ENCODE assay signal across 8 cellular contexts in genomic region chr5:34656001-34656699, GRCh38. TPM values are rescaled to one million over a fixed set of nuclear protein-coding genes. Genes with fewer than 3 reads are reported as not detected.
DNase-seq lines count a peak whose midpoint lies in the region; ATAC-seq and TF ChIP-seq lines count a peak whose summit lies in the region.

TSS of gene RAI14 (plus strand) at chr5:34656328. CDS start at chr5:34686920, 30,592 bp downstream.

- H3K27me3 Mint-ChIP-seq in WTC11 (ENCODE audit: low read depth), result no peaks in the 10 kb centered on the region

- no peaks in the 10 kb centered on the region for H3K9me3 ChIP-seq in Karpas-422 (ENCODE audit: low read length)

- no peak within 1 kb of the TSS for H2AFZ ChIP-seq in Karpas-422 (ENCODE audit: low read length)

- peaks cover 59% of the 10 kb centered on the region for H3K4me1 Mint-ChIP-seq in WTC11

- H3K4me3 ChIP-seq in Karpas-422 (ENCODE audit: low read length), result no peak within 1 kb of the TSS

- CTCF ChIA-PET in WTC11 (lab: Charles Lee), result interaction anchor here (0.5 to 1.8 kb wide), 6 partner anchors 30 to 181 kb away, joined by 3 to 6 read pairs (median 4); no protein-coding TSS in a partner anchor

- DNase-seq in GM04504 (ENCODE audit: low read depth) (peak; percentile 67), LoVo (ENCODE audit: low spot score) (peak; percentile 82), WTC11 (ENCODE audit: low spot score) (peak; percentile 84), ecto neural progenitor cell (ENCODE audit: low spot score) (peak; percentile 86), left lobe of liver (ENCODE audit: low spot score) (peak; percentile 91), Karpas-422 (no peak)
- DNase-seq in stimulated activated CD4-positive, alpha-beta T cell treated with anti-CD3 and anti-CD28 coated beads, Interleukin-1b, Interleukin-23, amount 100 ng/mL, for 48 hours, result peak; percentile 8

- ATAC-seq in WTC11 (peak; percentile 74), left lobe of liver (peak; percentile 95), GM19463 (IDR thresholded peaks at IDR 0.05; ENCODE audit: unreplicated experiment) (no peak)

- no peak within 1 kb of the TSS for H3K27ac ChIP-seq in Karpas-422 (ENCODE audit: low read length)

- TF ChIP-seq CTCF in WTC11 (IDR thresholded peaks at IDR 0.05), result no peak

- no peaks in the 10 kb centered on the region for H3K27me3 ChIP-seq in Karpas-422 (ENCODE audit: low read length)

- H3K9ac ChIP-seq in Karpas-422 (ENCODE audit: low read length), result no peak within 1 kb of the TSS

- peak within 1 kb of the TSS; percentile 96 for H3K27ac Mint-ChIP-seq in WTC11

- H3K79me2 ChIP-seq in Karpas-422 (ENCODE audit: low read length), result no peaks in the 10 kb centered on the region

- H3K4me3 Mint-ChIP-seq in WTC11, result peak within 1 kb of the TSS; percentile 85

- no peaks in the 10 kb centered on the region for H3K9me3 Mint-ChIP-seq in WTC11

- H3K36me3 Mint-ChIP-seq in WTC11, result peaks cover 11% of the 10 kb centered on the region

- H3K4me2 ChIP-seq in Karpas-422 (ENCODE audit: low read depth, low read length, poor library complexity, severe bottlenecking), result no peak within 1 kb of the TSS

- H3K36me3 ChIP-seq in Karpas-422 (ENCODE audit: insufficient read depth, low read length), result no peaks in the 10 kb centered on the region

- H3K9me2 ChIP-seq in Karpas-422 (replicated peaks; ENCODE audit: insufficient read depth, low read length), result no peaks in the 10 kb centered on the region

- POLR2A ChIA-PET in WTC11 (lab: Charles Lee), result interaction anchor here (0.6 to 1.9 kb wide), 7 partner anchors 9 to 998 kb away, joined by 3 to 7 read pairs (median 3); partner anchors contain the start of gene TTC23L

- H3K4me1 ChIP-seq in Karpas-422 (ENCODE audit: low read length), result no peaks in the 10 kb centered on the region

- no peaks in the 10 kb centered on the region for H4K20me1 ChIP-seq in Karpas-422 (ENCODE audit: insufficient read depth, low read depth, low read length)

TF ChIP-seq in WTC11, 78 proteins besides CTCF, POLR2A, EP300 and RAD21 (continues in another document):
- TF ChIP-seq E2F5 (CRISPR knock-in tag; IDR thresholded peaks at IDR 0.05) (peak; percentile 63; the same call in 1 of the 2 replicates), E2F4 (CRISPR knock-in tag; IDR thresholded peaks at IDR 0.05; ENCODE audit: borderline replicate concordance, low read depth) (no peak), ZNF512 (CRISPR knock-in tag; IDR thresholded peaks at IDR 0.05; ENCODE audit: borderline replicate concordance) (no peak), ZNF317 (CRISPR knock-in tag; IDR thresholded peaks at IDR 0.05; ENCODE audit: borderline replicate concordance, low read depth) (peak; percentile 17; the same call in 1 of the 2 replicates), ETV6 (CRISPR knock-in tag; IDR thresholded peaks at IDR 0.05) (peak; percentile 79), MXD4 (CRISPR knock-in tag; IDR thresholded peaks at IDR 0.05; ENCODE audit: borderline replicate concordance) (no peak), TEAD1 (CRISPR knock-in tag; IDR thresholded peaks at IDR 0.05) (no peak), SP1 (CRISPR knock-in tag; conservative IDR thresholded peaks at IDR 0.05) (peak; percentile 68), FOXK1 (CRISPR knock-in tag; IDR thresholded peaks at IDR 0.05) (peak; percentile 68; the same call in 1 of the 2 replicates), ELF4 (CRISPR knock-in tag; IDR thresholded peaks at IDR 0.05; ENCODE audit: low read depth) (0 out of 2 replicates have a peak, but pooled peaks have one; percentile 56), EMX1 (CRISPR knock-in tag; IDR thresholded peaks at IDR 0.05) (no peak), GRHL2 (CRISPR knock-in tag; IDR thresholded peaks at IDR 0.05; ENCODE audit: insufficient replicate concordance, severe bottlenecking) (no peak), USF1 (CRISPR knock-in tag; IDR thresholded peaks at IDR 0.05) (peak; percentile 82), ZNF263 (CRISPR knock-in tag; IDR thresholded peaks at IDR 0.05; ENCODE audit: low read depth) (peak; percentile 29; the same call in 1 of the 2 replicates), ZBTB21 (CRISPR knock-in tag; IDR thresholded peaks at IDR 0.05; ENCODE audit: borderline replicate concordance) (no peak), ATF1 (CRISPR knock-in tag; IDR thresholded peaks at IDR 0.05) (0 out of 2 replicates have a peak, but pooled peaks have one; percentile 22), ARID4B (CRISPR knock-in tag; IDR thresholded peaks at IDR 0.05; ENCODE audit: borderline replicate concordance) (no peak), MYBL2 (CRISPR knock-in tag; IDR thresholded peaks at IDR 0.05) (no peak), ZNF423 (CRISPR knock-in tag; IDR thresholded peaks at IDR 0.05) (peak; percentile 72), JAZF1 (CRISPR knock-in tag; IDR thresholded peaks at IDR 0.05) (no peak), MAX (CRISPR knock-in tag; IDR thresholded peaks at IDR 0.05) (no peak; the same call in 1 of the 2 replicates)

RNA-seq across cellular contexts. Expression of gene RAI14, which starts in this region (rescaled TPM):
- total RNA-seq in WTC11 (2021) (157 to 185 TPM (median 173 TPM) in 3 replicates), left lobe of liver (24.9 TPM)
- total RNA-seq in Karpas-422 (2014; rRNA removed; shearing (Covaris generic); ENCODE audit: low replicate concordance), result not detected in 2 replicates

Comparison
In these comparisons a context has a peak if more than half of its experiments do, and no peak if none do; other contexts are left out.
1. RNA of gene RAI14 (total RNA-seq): 157 to 185 TPM in WTC11 and 24.9 TPM in left lobe of liver (single experiment); not detected in Karpas-422; every median in the first group is over 10 times any median in the second.